In genomic region chr10:21336476-21337170, GRCh38 we compare ENCODE assay signal across 8 cellular contexts.
DNase-seq lines count a peak whose midpoint lies in the region; ATAC-seq and TF ChIP-seq lines count a peak whose summit lies in the region.

No MANE protein-coding gene starts in this region.

- peaks cover 3% of the 10 kb centered on the region in 2 experiments; a peak in 4 of 5 replicates for H3K9me3 Mint-ChIP-seq in H9

- H3K4me3 Mint-ChIP-seq in H9, result no peak overlapping the region

- no peak overlapping the region for H2BK120ac ChIP-seq in H9 (ENCODE audit: low read depth, low read length, poor library complexity, severe bottlenecking)

- TF ChIP-seq POLR2A in prostate gland (IDR thresholded peaks at IDR 0.05), result no peak

- BruUV-seq in Panc1 (replicated peaks; lab: Mats Ljungman, UMichigan), result no TSS peak

- H3K9ac ChIP-seq in H9 (ENCODE audit: extremely low read depth, insufficient read length, low read length), result peak overlapping the region; percentile 27

- no CpG with 5 or more reads among the region's 8 CpGs for whole genome bisulfite sequencing in H9 (ENCODE audit: extremely low coverage, insufficient read length, low lambda C conversion rate)
- WGBS in prostate gland, result 16% methylated on average over 8 of the region's 8 CpGs

- POLR2A ChIA-PET in Panc1 (lab: Charles Lee), result no interaction called here

- peaks cover 6% of the 10 kb centered on the region for H3K4me1 ChIP-seq in H9 (ENCODE audit: insufficient read depth, low read length)
- peaks cover 28% of the 10 kb centered on the region for H3K4me1 ChIP-seq in Panc1 (ENCODE audit: control insufficient read depth, insufficient read depth, low read length)
- H3K4me1 ChIP-seq in prostate gland (replicated peaks), result no peaks in the 10 kb centered on the region

- intact Hi-C loops in Panc1 (cut with micrococcal nuclease; ENCODE audit: unreplicated experiment), result no loop called here
- intact Hi-C loops in prostate gland (cut with DNase I), result no loop called here

- H3K27ac ChIP-seq in H9 (ENCODE audit: insufficient read length, low read depth, low read length) (peak overlapping the region; percentile 78), Panc1 (ENCODE audit: low read length) (peak overlapping the region; percentile 96), prostate gland (no peak overlapping the region)

- H3K36me3 ChIP-seq in Panc1 (ENCODE audit: control insufficient read depth, insufficient read depth, low read length), result no peaks in the 10 kb centered on the region
- H3K36me3 ChIP-seq in prostate gland, result no peaks in the 10 kb centered on the region

- H3K79me2 ChIP-seq in H9 (ENCODE audit: insufficient read depth, low read length), result no peaks in the 10 kb centered on the region

- H3K9me3 ChIP-seq in H9 (ENCODE audit: control insufficient read depth, low read depth, low read length) (no peaks in the 10 kb centered on the region), Panc1 (ENCODE audit: control insufficient read depth, insufficient read depth, low read depth, low read length) (no peaks in the 10 kb centered on the region), prostate gland (no peaks in the 10 kb centered on the region)

- no peak overlapping the region for H2BK20ac ChIP-seq in H9 (ENCODE audit: low read depth, low read length, poor library complexity, severe bottlenecking)

- no peak overlapping the region for H3K56ac ChIP-seq in H9 (ENCODE audit: insufficient read length, low read depth, low read length)

- peak; percentile 86 for ATAC-seq in Panc1
- ATAC-seq in GM21515 (IDR thresholded peaks at IDR 0.05; ENCODE audit: unreplicated experiment), result no peak
- no peak for ATAC-seq in HG02763 (IDR thresholded peaks at IDR 0.05; ENCODE audit: unreplicated experiment)

- peak overlapping the region; percentile 74 for H3K14ac ChIP-seq in H9 (ENCODE audit: insufficient read depth, low read length)

- DNase-seq in H9, result peak; percentile 74
- no peak for DNase-seq in Panc1 (ENCODE audit: low read depth, low spot score)
- peak; percentile 97 for DNase-seq in fibroblast of pulmonary artery (ENCODE audit: low read depth)
- DNase-seq in prostate gland (ENCODE audit: low spot score), result peak; percentile 46
- no peak for DNase-seq in T-helper 2 cell
- no peak for DNase-seq in GM13977 (ENCODE audit: low spot score)

- H3K27me3 ChIP-seq in H9 (ENCODE audit: insufficient read depth, low read length) (no peaks in the 10 kb centered on the region), Panc1 (ENCODE audit: control insufficient read depth, insufficient read depth, low read length) (no peaks in the 10 kb centered on the region), prostate gland (replicated peaks; ENCODE audit: insufficient read depth) (no peaks in the 10 kb centered on the region)

- no peak overlapping the region for H3K23ac ChIP-seq in H9 (ENCODE audit: insufficient read length, low read depth, low read length)

- CTCF ChIA-PET in Panc1 (lab: Charles Lee), result no interaction called here

- in situ Hi-C loops in Panc1 (cut with HindIII; ENCODE audit: low pct_unique_long_range_greater_than_20kb, low sequenced_read_pairs), result no loop called here
- in situ Hi-C loops in GM13977 (cut with MboI; ENCODE audit: low pct_unique_long_range_greater_than_20kb, low sequenced_read_pairs, unreplicated experiment), result no loop called here

- H3K36me3 Mint-ChIP-seq in H9 (ENCODE audit: insufficient read depth in 1 of 3, low read depth in 3 of 3), result no peaks in the 10 kb centered on the region

- peak overlapping the region; percentile 92 to 99 (median 95) for H3K27ac Mint-ChIP-seq in H9

- no peak overlapping the region for H4K8ac ChIP-seq in H9 (replicated peaks; ENCODE audit: insufficient read length, low read depth, low read length)

- peak overlapping the region; percentile 86 for H3K18ac ChIP-seq in H9 (ENCODE audit: insufficient read length, low read depth, low read length)

- peak overlapping the region; percentile 3 for H2AK5ac ChIP-seq in H9 (ENCODE audit: insufficient read length, low read length)

- no peak overlapping the region for H3T11ph ChIP-seq in H9 (ENCODE audit: low read length)

- H3K23me2 ChIP-seq in H9 (ENCODE audit: insufficient read length, low read depth, low read length, poor library complexity, severe bottlenecking), result peaks cover 3% of the 10 kb centered on the region

- H3K4me1 Mint-ChIP-seq in H9, result peaks cover 22 to 25% of the 10 kb centered on the region in 2 experiments

- H2AFZ ChIP-seq in H9 (ENCODE audit: low read length), result no peak overlapping the region

- H4K91ac ChIP-seq in H9 (ENCODE audit: insufficient read length, low read depth, low read length), result peak overlapping the region; percentile 15

- no peaks in the 10 kb centered on the region for H3K27me3 Mint-ChIP-seq in H9 (ENCODE audit: low read depth)

- no peaks in the 10 kb centered on the region for H3K79me1 ChIP-seq in H9 (ENCODE audit: insufficient read depth, low read depth, low read length, poor library complexity, severe bottlenecking)

- H3K4me3 ChIP-seq in Panc1 (ENCODE audit: low read depth in 2 of 2, low read length in 2 of 2) (no peak overlapping the region), fibroblast of pulmonary artery (replicated peaks; ENCODE audit: low read depth, low read length) (no peak overlapping the region), prostate gland (no peak overlapping the region)

- no peaks in the 10 kb centered on the region for H4K20me1 ChIP-seq in H9 (ENCODE audit: control insufficient read depth, insufficient read depth, insufficient read length)

- H2BK15ac ChIP-seq in H9 (ENCODE audit: low read depth, low read length), result no peak overlapping the region

- H4K5ac ChIP-seq in H9 (ENCODE audit: insufficient read length, low read depth, low read length), result no peak overlapping the region

- H2BK12ac ChIP-seq in H9 (ENCODE audit: insufficient read length, low read depth, low read length), result peak overlapping the region; percentile 27

- peak overlapping the region; percentile 42 for H2BK5ac ChIP-seq in H9 (ENCODE audit: insufficient read length, low read length)

- H3K4me2 ChIP-seq in H9 (ENCODE audit: insufficient read depth, insufficient read length, low read length), result peak overlapping the region; percentile 49

- no peak overlapping the region; the same call in 1 of the 2 replicates for H3K4ac ChIP-seq in H9 (ENCODE audit: low read depth, low read length)

- TF ChIP-seq CTCF in H9 (conservative IDR thresholded peaks at IDR 0.05) (0 out of 3 replicates have a peak, but pooled peaks have one; percentile 21), Panc1 (IDR thresholded peaks at IDR 0.05) (no peak; the same call in 1 of the 2 replicates), fibroblast of pulmonary artery (IDR thresholded peaks at IDR 0.05; ENCODE audit: low read length, missing control alignments) (no peak), prostate gland (IDR thresholded peaks at IDR 0.05) (no peak), GM13977 (IDR thresholded peaks at IDR 0.05; ENCODE audit: extremely low read depth, insufficient read depth, missing control alignments) (no peak)

Comparison
In these comparisons a context has a peak if more than half of its experiments do, and no peak if none do; other contexts are left out.
1. DNase-seq: peak in H9 (single experiment), fibroblast of pulmonary artery (single experiment) and prostate gland (single experiment); none in Panc1 (single experiment), T-helper 2 cell (0 of 5) and GM13977 (single experiment).
2. H3K27ac ChIP-seq: peak in H9 (single experiment) and Panc1 (single experiment); none in prostate gland (0 of 2).